ENCODE assay signal across 8 cellular contexts in the genomic region with DNA sequence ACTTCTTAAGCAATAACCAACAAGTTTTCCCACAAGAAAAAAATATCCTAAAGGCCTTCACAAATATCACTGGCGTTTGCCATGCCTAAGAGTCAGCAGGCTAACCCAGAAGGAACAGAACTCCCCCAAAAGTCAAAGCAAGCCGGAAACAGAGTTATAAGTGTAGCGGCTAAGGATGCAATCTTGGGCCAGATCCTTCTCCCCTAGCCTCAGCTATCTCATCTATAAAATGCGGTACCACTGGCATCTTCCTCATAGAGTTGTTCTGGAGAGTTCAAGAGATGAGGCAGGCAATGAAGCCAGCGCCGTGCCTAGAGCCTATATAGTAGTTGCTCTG. TPM values are rescaled to one million over a fixed set of nuclear protein-coding genes. Genes with fewer than 3 reads are reported as not detected.
A peak's percentile ranks its signal among the peaks of the same experiment; 100 is the strongest.
DNase-seq lines count a peak whose midpoint lies in the region; ATAC-seq, FAIRE-seq and TF ChIP-seq lines count a peak whose summit lies in the region.

No MANE protein-coding gene starts in this region.

- no peak overlapping the region for H2AFZ ChIP-seq in HepG2 (ENCODE audit: low read length)

- no peaks in the 10 kb centered on the region for H3K27me3 Mint-ChIP-seq in activated T-cell treated with anti-CD3 and anti-CD28 coated beads, Interleukin-2, amount 50 U/mL, for 24 hours

- peak overlapping the region; percentile 99 for H3K4me2 ChIP-seq in HepG2 (ENCODE audit: low read depth, low read length)

- in situ Hi-C loops in HepG2 (cut with HindIII; ENCODE audit: extremely low pct_ligation_motif_present, low pct_unique_long_range_greater_than_20kb): loop anchor here (5.0 kb wide), 1 partner anchor 100 kb away; no protein-coding TSS in a partner anchor

- no peak for FAIRE-seq in HepG2 (lab: Jason Lieb, UNC)

- 0 out of 2 replicates have a peak, but pooled peaks cover 1% of the 10 kb centered on the region for H4K20me1 ChIP-seq in HepG2 (ENCODE audit: insufficient read depth, low read length)

- no TSS peak for BruUV-seq in HepG2 (replicated peaks; lab: Mats Ljungman, UMichigan)

- no peak for ATAC-seq in HepG2

- peaks cover 76% of the 10 kb centered on the region for H3K36me3 Mint-ChIP-seq in activated T-cell treated with anti-CD3 and anti-CD28 coated beads, Interleukin-2, amount 50 U/mL, for 24 hours (ENCODE audit: low read depth)

- H3K27ac ChIP-seq in HepG2 (ENCODE audit: extremely low read length, insufficient read depth, low read length): peak overlapping the region; percentile 50
- H3K27ac ChIP-seq in tibial artery: peak overlapping the region; percentile 60 to 64

- H3K9ac ChIP-seq in adipocyte (ENCODE audit: low read length): peak overlapping the region; percentile 94
- H3K9ac ChIP-seq in HepG2 (ENCODE audit: insufficient read depth, low read depth, low read length): peak overlapping the region; percentile 84

- H3K4me1 ChIP-seq in adipocyte (ENCODE audit: control insufficient read depth, insufficient read depth, low read length) (peaks cover 26% of the 10 kb centered on the region), HepG2 (ENCODE audit: insufficient read depth, low read length) (peaks cover 32% of the 10 kb centered on the region), tibial artery (peaks cover 0 to 30% (median 25%) of the 10 kb centered on the region in 4 donors)

- no peak for TF ChIP-seq CTCF in HepG2 (CRISPR knock-in tag; IDR thresholded peaks at IDR 0.05)
- no peak for TF ChIP-seq CTCF in tibial artery (IDR thresholded peaks at IDR 0.05)

- H3K36me3 ChIP-seq in adipocyte (ENCODE audit: control insufficient read depth, insufficient read depth, low read length, severe bottlenecking): peaks cover 7% of the 10 kb centered on the region
- peaks cover 0 to 6% of the 10 kb centered on the region in 2 experiments; a peak in 3 of 5 replicates for H3K36me3 ChIP-seq in HepG2 (replicated peaks in 1 of 2; ENCODE audit: control insufficient read depth in 1 of 2, insufficient read depth in 2 of 2, low read length in 2 of 2)
- peaks cover 0 to 26% (median 8%) of the 10 kb centered on the region in 3 donors for H3K36me3 ChIP-seq in tibial artery

- no peaks in the 10 kb centered on the region for H3K9me3 ChIP-seq in adipocyte (ENCODE audit: control insufficient read depth, low read length)
- H3K9me3 ChIP-seq in HepG2 (ENCODE audit: low read length): no peaks in the 10 kb centered on the region
- no peaks in the 10 kb centered on the region for H3K9me3 ChIP-seq in tibial artery

- peaks cover 22% of the 10 kb centered on the region for H3K79me2 ChIP-seq in HepG2 (ENCODE audit: insufficient read depth, low read length)

- peaks cover 46% of the 10 kb centered on the region for H3K4me1 Mint-ChIP-seq in activated T-cell treated with anti-CD3 and anti-CD28 coated beads, Interleukin-2, amount 50 U/mL, for 24 hours (ENCODE audit: low read depth)

- TF ChIP-seq EP300 in HepG2 (IDR thresholded peaks at IDR 0.05; ENCODE audit: low read depth in 2 of 2, low read length in 2 of 2): no peak
- TF ChIP-seq EP300 in HepG2 (CRISPR knock-in tag; IDR thresholded peaks at IDR 0.05; ENCODE audit: borderline replicate concordance): no peak

- H3K27ac Mint-ChIP-seq in activated T-cell treated with anti-CD3 and anti-CD28 coated beads, Interleukin-2, amount 50 U/mL, for 24 hours: peak overlapping the region; percentile 94

- no peaks in the 10 kb centered on the region for H3K9me3 Mint-ChIP-seq in activated T-cell treated with anti-CD3 and anti-CD28 coated beads, Interleukin-2, amount 50 U/mL, for 24 hours

- H3K4me3 Mint-ChIP-seq in activated T-cell treated with anti-CD3 and anti-CD28 coated beads, Interleukin-2, amount 50 U/mL, for 24 hours: peak overlapping the region; percentile 93

- intact Hi-C loops in HepG2 (cut with micrococcal nuclease; ENCODE audit: unreplicated experiment) (no loop called here), tibial artery (cut with DNase I; ENCODE audit: low total_unique reads) (no loop called here)

- TF ChIP-seq POLR2A in HepG2 (IDR thresholded peaks at IDR 0.05; ENCODE audit: insufficient read depth in 1 of 2, low read depth in 2 of 2, low read length in 2 of 2): no peak; a peak in 1 of 4 replicates

- H3K4me3 ChIP-seq in adipocyte (ENCODE audit: low read length) (peak overlapping the region; percentile 93), HepG2 (replicated peaks in 1 of 3; ENCODE audit: insufficient read depth in 1 of 3, low read depth in 2 of 3, low read length in 3 of 3) (peak overlapping the region; percentile 86 to 96 (median 89)), tibial artery (peak overlapping the region; percentile 68 to 90)

- CTCF ChIA-PET in HepG2 (lab: Yijun Ruan, JAX; ENCODE audit: low intra/inter-chr PET ratio, low total read pairs): no interaction called here

- H3K27me3 ChIP-seq in adipocyte (replicated peaks; ENCODE audit: control insufficient read depth, insufficient read depth, low read length) (no peaks in the 10 kb centered on the region), HepG2 (ENCODE audit: control insufficient read depth in 1 of 2, insufficient read depth in 2 of 2, low read length in 2 of 2) (no peaks in the 10 kb centered on the region; a peak in 1 of 5 replicates), tibial artery (no peaks in the 10 kb centered on the region)

- POLR2A ChIA-PET in HepG2 (lab: Yijun Ruan, JAX): interaction anchor here (0.5 to 1.4 kb wide), 2 partner anchors 13 to 98 kb away, joined by 3 read pairs; no protein-coding TSS in a partner anchor

- no peak for TF ChIP-seq RAD21 in HepG2 (CRISPR knock-in tag; IDR thresholded peaks at IDR 0.05)

- 0% methylated on average over 6 of the region's 6 CpGs for WGBS in HepG2 (ENCODE audit: low lambda C conversion rate)

- no peak for DNase-seq in activated T-cell treated with anti-CD3 and anti-CD28 coated beads, Interleukin-2, amount 50 U/mL, for 24 hours
- DNase-seq in activated T-cell treated with anti-CD3 and anti-CD28 coated beads for 4 hours (no peak), adipocyte (ENCODE audit: low read depth) (peak; percentile 41), HepG2 (ENCODE audit: low spot score) (no peak), tibial artery (no peak), MV-4-11 (lab: John Stamatoyannopoulos, UW) (no peak), globus pallidus (ENCODE audit: low spot score) (no peak), SHP77 treated with DMSO at 0.1 percent for 48 hours (lab: John Stamatoyannopoulos, UW) (no peak)

RNA-seq across cellular contexts. Expression of a gene that starts 0.6 kb away (rescaled TPM):
- 17.5 and 24.8 TPM in 2 replicates for total RNA-seq in HepG2 (2016; rRNA removed; fragmentation: Illumina TruSeq; extraction: Trizol)
- 20.0 and 27.3 TPM in 2 replicates for total RNA-seq in HepG2 (2016; cell fraction: cytosol; rRNA removed; fragmentation: Illumina TruSeq; extraction: Trizol; ENCODE audit: low read depth)
- 14.9 and 23.0 TPM in 2 replicates for total RNA-seq in HepG2 (2016; cell fraction: insoluble cytoplasmic fraction; rRNA removed; fragmentation: Illumina TruSeq; extraction: Trizol)
- 31.4 and 35.9 TPM in 2 replicates for total RNA-seq in HepG2 (2016; cell fraction: membrane; rRNA removed; fragmentation: Illumina TruSeq; extraction: Trizol)
- total RNA-seq in HepG2 (2016; cell fraction: nucleus; rRNA removed; fragmentation: Illumina TruSeq; extraction: Trizol): 18.6 and 22.0 TPM in 2 replicates
- 35.3 and 38.6 TPM in 2 replicates for polyA plus RNA-seq in HepG2 (2011; rRNA removed)
- 30.5 and 35.2 TPM in 2 replicates for polyA plus RNA-seq in HepG2 (2011; cell fraction: cytosol; rRNA removed)
- 36.6 and 37.4 TPM in 2 replicates for polyA plus RNA-seq in HepG2 (2011; cell fraction: nucleus; rRNA removed)
- 21.4 and 25.3 TPM in 2 replicates for polyA plus RNA-seq in HepG2 (2012)
- 32.5 and 40.9 TPM in 2 replicates for polyA plus RNA-seq in HepG2 (2016; cell fraction: cytosol; fragmentation: Illumina TruSeq; extraction: Trizol; ENCODE audit: low read depth)
- 30.7 and 34.8 TPM in 2 replicates for polyA plus RNA-seq in HepG2 (2016; cell fraction: insoluble cytoplasmic fraction; fragmentation: Illumina TruSeq; extraction: Trizol; ENCODE audit: low read depth)
- polyA plus RNA-seq in HepG2 (2016; cell fraction: membrane; fragmentation: Illumina TruSeq; extraction: Trizol; ENCODE audit: low read depth): 49.8 and 53.8 TPM in 2 replicates
- 49.9 and 52.5 TPM in 2 replicates for polyA plus RNA-seq in HepG2 (2016; cell fraction: nucleus; fragmentation: Illumina TruSeq; extraction: Trizol; ENCODE audit: insufficient read depth, low read depth)
- polyA minus RNA-seq in HepG2 (2011; rRNA and poly(A)+ RNA removed; ENCODE audit: low replicate concordance): 68.5 and 193 TPM in 2 replicates
- polyA minus RNA-seq in HepG2 (2011; cell fraction: cytosol; rRNA and poly(A)+ RNA removed): 12.9 and 15.4 TPM in 2 replicates
- 34.8 and 35.4 TPM in 2 replicates for polyA minus RNA-seq in HepG2 (2011; cell fraction: nucleus; rRNA and poly(A)+ RNA removed)

RNA-seq across cellular contexts. Expression of a gene that starts 6.4 kb away (rescaled TPM):
- 0.20 TPM in 1 of 2 replicates, not detected in the other for total RNA-seq in HepG2 (2016; rRNA removed; fragmentation: Illumina TruSeq; extraction: Trizol)
- 0.51 TPM in 1 of 2 replicates, not detected in the other for total RNA-seq in HepG2 (2016; cell fraction: cytosol; rRNA removed; fragmentation: Illumina TruSeq; extraction: Trizol; ENCODE audit: low read depth)
- 0.15 TPM in 1 of 2 replicates, not detected in the other for total RNA-seq in HepG2 (2016; cell fraction: insoluble cytoplasmic fraction; rRNA removed; fragmentation: Illumina TruSeq; extraction: Trizol)
- not detected in 2 replicates for total RNA-seq in HepG2 (2016; cell fraction: membrane; rRNA removed; fragmentation: Illumina TruSeq; extraction: Trizol)
- total RNA-seq in HepG2 (2016; cell fraction: nucleus; rRNA removed; fragmentation: Illumina TruSeq; extraction: Trizol): 0.56 TPM in 1 of 2 replicates, not detected in the other
- polyA plus RNA-seq in HepG2 (2011; rRNA removed): 0.44 and 0.49 TPM in 2 replicates
- 0.17 and 0.32 TPM in 2 replicates for polyA plus RNA-seq in HepG2 (2011; cell fraction: cytosol; rRNA removed)
- 5.3 and 9.9 TPM in 2 replicates for polyA plus RNA-seq in HepG2 (2011; cell fraction: nucleus; rRNA removed)
- polyA plus RNA-seq in HepG2 (2012): 0.32 and 0.67 TPM in 2 replicates
- 0.24 TPM in 1 of 2 replicates, not detected in the other for polyA plus RNA-seq in HepG2 (2016; cell fraction: cytosol; fragmentation: Illumina TruSeq; extraction: Trizol; ENCODE audit: low read depth)
- not detected in 2 replicates for polyA plus RNA-seq in HepG2 (2016; cell fraction: insoluble cytoplasmic fraction; fragmentation: Illumina TruSeq; extraction: Trizol; ENCODE audit: low read depth)
- not detected in 2 replicates for polyA plus RNA-seq in HepG2 (2016; cell fraction: membrane; fragmentation: Illumina TruSeq; extraction: Trizol; ENCODE audit: low read depth)
- 1.1 TPM in 1 of 2 replicates, not detected in the other for polyA plus RNA-seq in HepG2 (2016; cell fraction: nucleus; fragmentation: Illumina TruSeq; extraction: Trizol; ENCODE audit: insufficient read depth, low read depth)
- polyA minus RNA-seq in HepG2 (2011; rRNA and poly(A)+ RNA removed; ENCODE audit: low replicate concordance): 0.72 and 1.4 TPM in 2 replicates
- polyA minus RNA-seq in HepG2 (2011; cell fraction: cytosol; rRNA and poly(A)+ RNA removed): 0.88 TPM in 1 of 2 replicates, not detected in the other
- polyA minus RNA-seq in HepG2 (2011; cell fraction: nucleus; rRNA and poly(A)+ RNA removed): 1.3 and 2.2 TPM in 2 replicates

RNA-seq across cellular contexts. Expression of a gene that starts 20.2 kb away (rescaled TPM):
- 14.8 and 18.8 TPM in 2 replicates for total RNA-seq in HepG2 (2016; rRNA removed; fragmentation: Illumina TruSeq; extraction: Trizol)
- total RNA-seq in HepG2 (2016; cell fraction: cytosol; rRNA removed; fragmentation: Illumina TruSeq; extraction: Trizol; ENCODE audit: low read depth): 35.6 and 43.0 TPM in 2 replicates
- 13.0 and 19.7 TPM in 2 replicates for total RNA-seq in HepG2 (2016; cell fraction: insoluble cytoplasmic fraction; rRNA removed; fragmentation: Illumina TruSeq; extraction: Trizol)
- 47.7 and 65.6 TPM in 2 replicates for total RNA-seq in HepG2 (2016; cell fraction: membrane; rRNA removed; fragmentation: Illumina TruSeq; extraction: Trizol)
- total RNA-seq in HepG2 (2016; cell fraction: nucleus; rRNA removed; fragmentation: Illumina TruSeq; extraction: Trizol): 12.8 and 17.5 TPM in 2 replicates
- 27.7 and 36.4 TPM in 2 replicates for polyA plus RNA-seq in HepG2 (2011; rRNA removed)
- 26.2 and 47.9 TPM in 2 replicates for polyA plus RNA-seq in HepG2 (2011; cell fraction: cytosol; rRNA removed)
- polyA plus RNA-seq in HepG2 (2011; cell fraction: nucleus; rRNA removed): 41.2 and 43.3 TPM in 2 replicates
- 14.8 and 21.6 TPM in 2 replicates for polyA plus RNA-seq in HepG2 (2012)
- 55.5 and 75.3 TPM in 2 replicates for polyA plus RNA-seq in HepG2 (2016; cell fraction: cytosol; fragmentation: Illumina TruSeq; extraction: Trizol; ENCODE audit: low read depth)
- 20.6 and 23.9 TPM in 2 replicates for polyA plus RNA-seq in HepG2 (2016; cell fraction: insoluble cytoplasmic fraction; fragmentation: Illumina TruSeq; extraction: Trizol; ENCODE audit: low read depth)
- polyA plus RNA-seq in HepG2 (2016; cell fraction: membrane; fragmentation: Illumina TruSeq; extraction: Trizol; ENCODE audit: low read depth): 69.4 and 78.8 TPM in 2 replicates
- polyA plus RNA-seq in HepG2 (2016; cell fraction: nucleus; fragmentation: Illumina TruSeq; extraction: Trizol; ENCODE audit: insufficient read depth, low read depth): 25.2 and 32.3 TPM in 2 replicates
- 74.4 and 118 TPM in 2 replicates for polyA minus RNA-seq in HepG2 (2011; rRNA and poly(A)+ RNA removed; ENCODE audit: low replicate concordance)
- polyA minus RNA-seq in HepG2 (2011; cell fraction: cytosol; rRNA and poly(A)+ RNA removed): 40.0 and 42.1 TPM in 2 replicates
- 15.6 and 17.8 TPM in 2 replicates for polyA minus RNA-seq in HepG2 (2011; cell fraction: nucleus; rRNA and poly(A)+ RNA removed)

RNA-seq across cellular contexts. Expression of a gene that starts 37.6 kb away (rescaled TPM):
- total RNA-seq in HepG2 (2016; rRNA removed; fragmentation: Illumina TruSeq; extraction: Trizol): 16.7 and 18.5 TPM in 2 replicates
- 13.5 and 13.9 TPM in 2 replicates for total RNA-seq in HepG2 (2016; cell fraction: cytosol; rRNA removed; fragmentation: Illumina TruSeq; extraction: Trizol; ENCODE audit: low read depth)
- 11.7 and 18.2 TPM in 2 replicates for total RNA-seq in HepG2 (2016; cell fraction: insoluble cytoplasmic fraction; rRNA removed; fragmentation: Illumina TruSeq; extraction: Trizol)
- 42.0 and 46.1 TPM in 2 replicates for total RNA-seq in HepG2 (2016; cell fraction: membrane; rRNA removed; fragmentation: Illumina TruSeq; extraction: Trizol)
- total RNA-seq in HepG2 (2016; cell fraction: nucleus; rRNA removed; fragmentation: Illumina TruSeq; extraction: Trizol): 13.4 and 15.1 TPM in 2 replicates
- 65.4 and 103 TPM in 2 replicates for polyA plus RNA-seq in HepG2 (2011; rRNA removed)
- 63.0 and 69.3 TPM in 2 replicates for polyA plus RNA-seq in HepG2 (2011; cell fraction: cytosol; rRNA removed)
- polyA plus RNA-seq in HepG2 (2011; cell fraction: nucleus; rRNA removed): 134 and 138 TPM in 2 replicates
- 36.1 and 53.0 TPM in 2 replicates for polyA plus RNA-seq in HepG2 (2012)
- polyA plus RNA-seq in HepG2 (2016; cell fraction: cytosol; fragmentation: Illumina TruSeq; extraction: Trizol; ENCODE audit: low read depth): 33.4 and 37.1 TPM in 2 replicates
- polyA plus RNA-seq in HepG2 (2016; cell fraction: insoluble cytoplasmic fraction; fragmentation: Illumina TruSeq; extraction: Trizol; ENCODE audit: low read depth): 18.0 and 19.3 TPM in 2 replicates
- polyA plus RNA-seq in HepG2 (2016; cell fraction: membrane; fragmentation: Illumina TruSeq; extraction: Trizol; ENCODE audit: low read depth): 54.8 and 59.0 TPM in 2 replicates
- polyA plus RNA-seq in HepG2 (2016; cell fraction: nucleus; fragmentation: Illumina TruSeq; extraction: Trizol; ENCODE audit: insufficient read depth, low read depth): 32.9 and 35.5 TPM in 2 replicates
- 41.6 and 91.9 TPM in 2 replicates for polyA minus RNA-seq in HepG2 (2011; rRNA and poly(A)+ RNA removed; ENCODE audit: low replicate concordance)
- polyA minus RNA-seq in HepG2 (2011; cell fraction: cytosol; rRNA and poly(A)+ RNA removed): 15.4 and 21.1 TPM in 2 replicates
- 22.4 and 22.6 TPM in 2 replicates for polyA minus RNA-seq in HepG2 (2011; cell fraction: nucleus; rRNA and poly(A)+ RNA removed)

RNA-seq across cellular contexts. Expression of a gene that starts 43.8 kb away (rescaled TPM):
- 16.1 and 16.6 TPM in 2 replicates for total RNA-seq in HepG2 (2016; rRNA removed; fragmentation: Illumina TruSeq; extraction: Trizol)
- 10.4 and 11.3 TPM in 2 replicates for total RNA-seq in HepG2 (2016; cell fraction: cytosol; rRNA removed; fragmentation: Illumina TruSeq; extraction: Trizol; ENCODE audit: low read depth)
- 12.3 and 17.2 TPM in 2 replicates for total RNA-seq in HepG2 (2016; cell fraction: insoluble cytoplasmic fraction; rRNA removed; fragmentation: Illumina TruSeq; extraction: Trizol)
- total RNA-seq in HepG2 (2016; cell fraction: membrane; rRNA removed; fragmentation: Illumina TruSeq; extraction: Trizol): 21.5 and 21.9 TPM in 2 replicates
- 20.0 and 24.0 TPM in 2 replicates for total RNA-seq in HepG2 (2016; cell fraction: nucleus; rRNA removed; fragmentation: Illumina TruSeq; extraction: Trizol)
- polyA plus RNA-seq in HepG2 (2011; rRNA removed): 25.2 and 30.1 TPM in 2 replicates
- 19.7 and 22.7 TPM in 2 replicates for polyA plus RNA-seq in HepG2 (2011; cell fraction: cytosol; rRNA removed)
- 108 and 126 TPM in 2 replicates for polyA plus RNA-seq in HepG2 (2011; cell fraction: nucleus; rRNA removed)
- 22.5 and 36.8 TPM in 2 replicates for polyA plus RNA-seq in HepG2 (2012)
- 3.8 and 4.2 TPM in 2 replicates for polyA plus RNA-seq in HepG2 (2016; cell fraction: cytosol; fragmentation: Illumina TruSeq; extraction: Trizol; ENCODE audit: low read depth)
- 24.1 and 30.7 TPM in 2 replicates for polyA plus RNA-seq in HepG2 (2016; cell fraction: insoluble cytoplasmic fraction; fragmentation: Illumina TruSeq; extraction: Trizol; ENCODE audit: low read depth)
- polyA plus RNA-seq in HepG2 (2016; cell fraction: membrane; fragmentation: Illumina TruSeq; extraction: Trizol; ENCODE audit: low read depth): 16.7 and 17.4 TPM in 2 replicates
- 72.4 and 76.1 TPM in 2 replicates for polyA plus RNA-seq in HepG2 (2016; cell fraction: nucleus; fragmentation: Illumina TruSeq; extraction: Trizol; ENCODE audit: insufficient read depth, low read depth)
- polyA minus RNA-seq in HepG2 (2011; rRNA and poly(A)+ RNA removed; ENCODE audit: low replicate concordance): 25.3 and 40.6 TPM in 2 replicates
- 8.3 and 11.4 TPM in 2 replicates for polyA minus RNA-seq in HepG2 (2011; cell fraction: cytosol; rRNA and poly(A)+ RNA removed)
- 25.0 and 25.4 TPM in 2 replicates for polyA minus RNA-seq in HepG2 (2011; cell fraction: nucleus; rRNA and poly(A)+ RNA removed)
